ENCODE assay signal across 22 cellular contexts in genomic region chr11:14234446-14234845, GRCh38.
DNase-seq lines count a peak whose midpoint lies in the region; ATAC-seq and TF ChIP-seq lines count a peak whose summit lies in the region.
"Had no signal": no experiment of that assay in that cellular context is flagged by ENCODE, and none has a peak within 500 bp of the region (broad histone marks: within the 10 kb centered on the region; RNA-seq: fewer than 3 reads in every experiment).

No MANE protein-coding gene starts in this region.

- no peak overlapping the region for H3K27ac ChIP-seq in right atrium auricular region
- H3K27ac ChIP-seq in right cardiac atrium (ENCODE audit: low read length), result no peak overlapping the region
- H3K27ac ChIP-seq in osteoblast (ENCODE audit: low read depth, low read length), result no peak overlapping the region
- H3K27ac ChIP-seq: A549; BLaER1 treated with 17β-estradiol and CSF1 and Interleukin-3, amounts not matched to agents 10 nM and 100 nM had no signal

- no peaks in the 10 kb centered on the region for H3K79me2 ChIP-seq in osteoblast (ENCODE audit: insufficient read depth, low read length)

- 43% methylated on average over 6 of the region's 6 CpGs for WGBS in right cardiac atrium

- H3K4me3 ChIP-seq in right atrium auricular region, result no peak overlapping the region
- no peak overlapping the region for H3K4me3 ChIP-seq in right cardiac atrium (ENCODE audit: low read length)
- H3K4me3 ChIP-seq in osteoblast (ENCODE audit: insufficient read depth, low read length), result no peak overlapping the region
- H3K4me3 ChIP-seq: A549; BLaER1 treated with 17β-estradiol and CSF1 and Interleukin-3, amounts not matched to agents 10 nM and 100 nM; GM12878; HAP-1 had no signal

- H3K36me3 ChIP-seq in right atrium auricular region (no peaks in the 10 kb centered on the region), osteoblast (ENCODE audit: insufficient read depth, low read length) (no peaks in the 10 kb centered on the region)
- H3K36me3 ChIP-seq: BE2C; BLaER1 treated with 17β-estradiol and CSF1 and Interleukin-3, amounts not matched to agents 10 nM and 100 nM; HAP-1 had no signal

- H2AFZ ChIP-seq in osteoblast (ENCODE audit: low read length), result no peak overlapping the region

- H3K27me3 ChIP-seq in right atrium auricular region (no peaks in the 10 kb centered on the region), right cardiac atrium (ENCODE audit: control insufficient read depth, insufficient read depth) (no peaks in the 10 kb centered on the region), osteoblast (ENCODE audit: insufficient read depth, low read length) (peaks cover 9% of the 10 kb centered on the region)
- H3K27me3 ChIP-seq: BLaER1 treated with 17β-estradiol and CSF1 and Interleukin-3, amounts not matched to agents 10 nM and 100 nM had no signal

- no peaks in the 10 kb centered on the region for H3K9me3 ChIP-seq in right atrium auricular region
- H3K9me3 ChIP-seq in right cardiac atrium (ENCODE audit: control insufficient read depth, low read length), result no peaks in the 10 kb centered on the region
- no peaks in the 10 kb centered on the region for H3K9me3 ChIP-seq in osteoblast (ENCODE audit: low read depth, low read length)
- H3K9me3 ChIP-seq: A549; BE2C; BLaER1 treated with 17β-estradiol and CSF1 and Interleukin-3, amounts not matched to agents 10 nM and 100 nM; HAP-1 had no signal

- DNase-seq in Right ventricle myocardium superior (peak; percentile 52), right atrium auricular region (ENCODE audit: low spot score) (no peak), right cardiac atrium (peak; percentile 46 to 80 (median 78)), osteoblast (ENCODE audit: insufficient read length, low spot score, missing footprints) (peak; percentile 46), GM20000 (ENCODE audit: low spot score) (no peak), NCI-H2171 (lab: John Stamatoyannopoulos, UW) (no peak)
- DNase-seq: 8988T; ACHN; AML-193; BE2C; CD4-positive, alpha-beta T cell; CD8-positive, alpha-beta memory T cell; DMS 273 treated with DMSO at 0.1 percent for 48 hours; DMS79; EL; GDM1; GOT3; HFFc6 had no signal

- H3K4me1 ChIP-seq in right atrium auricular region (no peaks in the 10 kb centered on the region), right cardiac atrium (ENCODE audit: control insufficient read depth, insufficient read depth, low read length) (peaks cover 3% of the 10 kb centered on the region), osteoblast (ENCODE audit: insufficient read depth, low read length) (no peaks in the 10 kb centered on the region)
- H3K4me1 ChIP-seq: A549, BE2C had no signal

- H3K4me2 ChIP-seq in osteoblast (ENCODE audit: insufficient read depth, low read length), result no peak overlapping the region
- H3K4me2 ChIP-seq: A549; BLaER1 treated with 17β-estradiol and CSF1 and Interleukin-3, amounts not matched to agents 10 nM and 100 nM had no signal

- TF ChIP-seq CTCF in right atrium auricular region (IDR thresholded peaks at IDR 0.05) (no peak), osteoblast (IDR thresholded peaks at IDR 0.05; ENCODE audit: extremely low read depth, low read depth, low read length) (no peak), GM20000 (IDR thresholded peaks at IDR 0.05; ENCODE audit: extremely low read depth, missing control alignments) (no peak)

- ATAC-seq in Right ventricle myocardium superior (ENCODE audit: poor library complexity) (peak; percentile 65), right cardiac atrium (peak; percentile 64 to 80)
- ATAC-seq: GM12878 had no signal

- H4K20me1 ChIP-seq in osteoblast (ENCODE audit: insufficient read depth, low read length), result no peaks in the 10 kb centered on the region

- intact Hi-C loops in Right ventricle myocardium superior (cut with DNase I) (no loop called here), right cardiac atrium (cut with DNase I) (no loop called here)

Comparison
In these comparisons a context has a peak if more than half of its experiments do, and no peak if none do; other contexts are left out.
1. DNase-seq: peak in Right ventricle myocardium superior (single experiment), right cardiac atrium (3 of 3) and osteoblast (single experiment); none in right atrium auricular region (single experiment), GM20000 (single experiment) and NCI-H2171 (single experiment).